In genomic region chr17:30005709-30006320, GRCh38 we compare ENCODE assay signal across 21 cellular contexts.
A peak's percentile ranks its signal among the peaks of the same experiment; 100 is the strongest.
DNase-seq lines count a peak whose midpoint lies in the region; ATAC-seq and TF ChIP-seq lines count a peak whose summit lies in the region.
"Had no signal": no experiment of that assay in that cellular context is flagged by ENCODE, and none has a peak within 500 bp of the region (broad histone marks: within the 10 kb centered on the region; RNA-seq: fewer than 3 reads in every experiment).

No MANE protein-coding gene starts in this region.

- H2AK5ac ChIP-seq in trophoblast cell (ENCODE audit: low read length), result no peak overlapping the region

- H2BK12ac ChIP-seq in trophoblast cell (ENCODE audit: low read length), result peak overlapping the region; percentile 24

- no peaks in the 10 kb centered on the region for H3K36me3 Mint-ChIP-seq in endothelial cell (ENCODE audit: low read depth, unreplicated experiment)

- no peaks in the 10 kb centered on the region for H3K79me2 ChIP-seq in fibroblast of lung (ENCODE audit: control insufficient read depth, insufficient read depth, low read length)
- H3K79me2 ChIP-seq in trophoblast cell (ENCODE audit: control insufficient read depth, insufficient read depth, low read length, poor library complexity), result no peaks in the 10 kb centered on the region

- H3K4me2 ChIP-seq in fibroblast of lung (ENCODE audit: extremely low read depth, insufficient read depth, low read length) (no peak overlapping the region), trophoblast cell (ENCODE audit: low read length) (peak overlapping the region; percentile 58)

- H4K12ac ChIP-seq in trophoblast cell (ENCODE audit: low read depth, low read length), result no peak overlapping the region

- H3K27me3 Mint-ChIP-seq in endothelial cell (ENCODE audit: unreplicated experiment), result no peaks in the 10 kb centered on the region
- H3K27me3 Mint-ChIP-seq: B cell had no signal

- H3K36me3 ChIP-seq in fibroblast of lung (ENCODE audit: control insufficient read depth, insufficient read depth, low read length), result no peaks in the 10 kb centered on the region
- no peaks in the 10 kb centered on the region for H3K36me3 ChIP-seq in trophoblast cell (ENCODE audit: control insufficient read depth in 1 of 2, insufficient read depth in 2 of 2, low read length in 2 of 2)

- H3K23ac ChIP-seq in trophoblast cell (ENCODE audit: low read length), result no peak overlapping the region

- peaks cover 10% of the 10 kb centered on the region for H3K79me1 ChIP-seq in trophoblast cell (ENCODE audit: low read length)

- no peak overlapping the region for H3K14ac ChIP-seq in trophoblast cell (ENCODE audit: low read length)

- TF ChIP-seq CTCF in fibroblast of lung (conservative IDR thresholded peaks at IDR 0.05 in 1 of 2, IDR thresholded peaks at IDR 0.05 in 1 of 2; ENCODE audit: low read depth in 1 of 2, low read length in 2 of 2), result no peak
- no peak for TF ChIP-seq CTCF in endothelial cell (IDR thresholded peaks at IDR 0.05; ENCODE audit: unreplicated experiment)

- no peak overlapping the region for H3K4me3 ChIP-seq in fibroblast of lung (replicated peaks in 1 of 4; ENCODE audit: control extremely low read depth in 1 of 4, insufficient read depth in 1 of 4, low read depth in 3 of 4, low read length in 4 of 4)
- no peak overlapping the region for H3K4me3 ChIP-seq in trophoblast cell (ENCODE audit: low read depth, low read length)
- H3K4me3 ChIP-seq: body of pancreas, lung had no signal

- WGBS in trophoblast cell (ENCODE audit: extremely low coverage, insufficient coverage, insufficient read length), result no CpG with 5 or more reads among the region's 8 CpGs

- no peaks in the 10 kb centered on the region for H3K27me3 ChIP-seq in fibroblast of lung (ENCODE audit: control insufficient read depth, insufficient read depth, low read length)
- no peaks in the 10 kb centered on the region for H3K27me3 ChIP-seq in trophoblast cell (ENCODE audit: insufficient read depth, low read length)
- H3K27me3 ChIP-seq: body of pancreas had no signal

- no peak overlapping the region for H4K91ac ChIP-seq in trophoblast cell (ENCODE audit: low read depth, low read length)

- H3K9me3 Mint-ChIP-seq in endothelial cell (ENCODE audit: unreplicated experiment), result no peaks in the 10 kb centered on the region
- H3K9me3 Mint-ChIP-seq: T-helper 2 cell treated with Interferon-gamma antibody and Interleukin-4, amounts not matched to agents 5 μg/mL and 100 μg/mL, for 36 hours had no signal

- H3K27ac ChIP-seq in fibroblast of lung (ENCODE audit: insufficient read depth, low read length), result no peak overlapping the region
- peak overlapping the region; percentile 79 for H3K27ac ChIP-seq in trophoblast cell (ENCODE audit: low read depth, low read length)
- H3K27ac ChIP-seq: body of pancreas had no signal

- H3K4ac ChIP-seq in trophoblast cell (ENCODE audit: low read depth, low read length), result no peak overlapping the region

- H4K8ac ChIP-seq in trophoblast cell (ENCODE audit: low read depth, low read length), result no peak overlapping the region

- H3K9ac ChIP-seq in fibroblast of lung (ENCODE audit: insufficient read depth, low read length) (no peak overlapping the region), trophoblast cell (ENCODE audit: low read length) (no peak overlapping the region)

- H3K27ac Mint-ChIP-seq in endothelial cell (ENCODE audit: unreplicated experiment), result no peak overlapping the region
- H3K27ac Mint-ChIP-seq: B cell; nephron progenitor cell; T-helper 2 cell treated with Interferon-gamma antibody and Interleukin-4, amounts not matched to agents 5 μg/mL and 100 μg/mL, for 36 hours had no signal

- peak overlapping the region; percentile 76 for H2BK5ac ChIP-seq in trophoblast cell (ENCODE audit: low read depth, low read length, poor library complexity)

- H2AFZ ChIP-seq in fibroblast of lung (ENCODE audit: low read length) (no peak overlapping the region), trophoblast cell (ENCODE audit: insufficient read depth, low read length, poor library complexity) (no peak overlapping the region)

- no peaks in the 10 kb centered on the region for H4K20me1 ChIP-seq in fibroblast of lung (ENCODE audit: control insufficient read depth, extremely low read depth, insufficient read depth, low read length)

- H2BK120ac ChIP-seq in trophoblast cell (ENCODE audit: insufficient read depth, low read length, poor library complexity), result peak overlapping the region; percentile 80

- H3K4me1 Mint-ChIP-seq in endothelial cell (ENCODE audit: unreplicated experiment), result no peaks in the 10 kb centered on the region
- H3K4me1 Mint-ChIP-seq: B cell had no signal

- H3K4me1 ChIP-seq in fibroblast of lung (ENCODE audit: control insufficient read depth, extremely low read depth, insufficient read depth, low read length) (no peaks in the 10 kb centered on the region), trophoblast cell (ENCODE audit: control insufficient read depth in 1 of 2, insufficient read depth in 2 of 2, low read length in 2 of 2) (peaks cover 0 to 5% of the 10 kb centered on the region in 2 experiments)

- no peak for ATAC-seq in esophagus mucosa
- ATAC-seq: body of pancreas had no signal

- H3K18ac ChIP-seq in trophoblast cell (ENCODE audit: low read length), result no peak overlapping the region

- no peaks in the 10 kb centered on the region for H3K9me3 ChIP-seq in fibroblast of lung (ENCODE audit: control insufficient read depth, insufficient read depth, low read depth, low read length)
- H3K9me3 ChIP-seq in trophoblast cell (ENCODE audit: insufficient read depth, low read depth, low read length), result no peaks in the 10 kb centered on the region
- H3K9me3 ChIP-seq: body of pancreas had no signal

- no peak overlapping the region for H3K4me3 Mint-ChIP-seq in endothelial cell (ENCODE audit: unreplicated experiment)
- H3K4me3 Mint-ChIP-seq: B cell; nephron progenitor cell; T-helper 2 cell treated with Interferon-gamma antibody and Interleukin-4, amounts not matched to agents 5 μg/mL and 100 μg/mL, for 36 hours had no signal

- DNase-seq in H4 (ENCODE audit: low spot score) (peak; percentile 27), RPMI7951 (ENCODE audit: low read depth) (peak; percentile 10), fibroblast of lung (ENCODE audit: low read depth in 2 of 2) (peak; percentile 5 to 68), trophoblast cell (peak; percentile 57 to 87), endothelial cell (ENCODE audit: low spot score) (no peak), pons (ENCODE audit: low spot score) (no peak), retina (no peak)
- DNase-seq: activated CD8-positive, alpha-beta memory T cell treated with anti-CD3 and anti-CD28 coated beads, Interleukin-2, amount 50 U/mL, for 4 hours; body of pancreas; effector CD4-positive, alpha-beta T cell; MM.1S; NCI-H2029 treated with DMSO at 0.1 percent for 48 hours; NCI-H748 treated with DMSO at 0.1 percent for 48 hours; nephron progenitor cell; Right ventricle myocardium superior; stimulated activated CD4-positive, alpha-beta T cell treated with anti-CD3 and anti-CD28 coated beads, Interleukin-1b, Interleukin-23, amount 100 ng/mL, for 48 hours; substantia nigra had no signal

Comparison
In these comparisons a context has a peak if more than half of its experiments do, and no peak if none do; other contexts are left out.
1. DNase-seq: peak in H4 (single experiment), RPMI7951 (single experiment), fibroblast of lung (2 of 2) and trophoblast cell (2 of 2); none in endothelial cell (single experiment), pons (single experiment) and retina (single experiment).